8 cellular contexts compared by ENCODE assay signal in the genomic region with DNA sequence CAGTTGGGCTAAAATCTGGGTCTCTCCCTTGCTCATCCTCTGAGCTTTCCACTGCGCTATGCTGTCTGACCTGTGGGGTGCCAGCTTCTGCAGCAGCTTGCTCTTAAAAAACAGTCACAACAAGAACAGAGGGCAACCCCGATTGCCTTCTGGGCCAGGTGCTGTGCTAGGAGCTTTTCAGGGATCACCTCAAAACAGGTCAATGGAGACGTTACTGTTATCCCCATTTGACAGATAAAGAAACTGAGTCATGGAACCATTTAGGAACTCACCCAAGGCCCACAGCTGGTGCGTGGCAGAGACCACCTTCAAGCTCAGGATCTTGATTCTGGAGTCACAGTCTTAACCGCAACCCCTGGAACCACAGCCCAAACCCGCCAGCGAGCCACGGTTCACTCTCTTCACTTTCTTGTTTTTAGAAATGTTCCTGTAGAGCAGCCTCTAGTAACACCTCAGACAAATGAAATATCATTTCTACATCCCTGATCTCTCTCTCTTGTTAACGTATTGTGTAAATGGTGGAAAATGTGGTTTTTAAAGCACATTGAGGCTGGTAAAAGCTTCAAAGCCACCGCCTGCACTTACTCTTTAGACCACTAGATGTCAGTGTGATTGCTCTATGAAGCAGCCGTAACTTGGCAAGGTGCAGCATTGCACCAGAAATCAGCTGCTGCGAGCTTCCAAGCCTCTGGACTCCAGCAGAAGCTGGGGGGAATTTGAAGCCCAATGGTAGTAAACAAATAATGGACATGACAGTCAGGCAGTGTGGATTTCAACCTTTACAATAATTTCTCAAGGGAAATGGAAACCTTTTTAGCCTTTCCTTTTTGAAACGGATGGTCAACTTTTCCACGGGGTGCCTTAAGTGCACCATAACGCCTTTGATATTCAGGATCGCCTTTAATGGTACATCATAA. TPM values are rescaled to one million over a fixed set of nuclear protein-coding genes. Genes with fewer than 3 reads are reported as not detected.
DNase-seq lines count a peak whose midpoint lies in the region; ATAC-seq and TF ChIP-seq lines count a peak whose summit lies in the region.

No MANE protein-coding gene starts in this region.

- H3K27me3 ChIP-seq in left lung, result no peaks in the 10 kb centered on the region

- no peak overlapping the region for H3K4me3 ChIP-seq in choroid plexus epithelial cell (ENCODE audit: low read depth, low read length)
- peak overlapping the region in 1 of 2 donors; percentile 53 for H3K4me3 ChIP-seq in left lung

- POLR2A ChIA-PET in activated CD4-positive, alpha-beta T cell treated with anti-CD3 and anti-CD28 coated beads for 36 hours (lab: Charles Lee), result interaction anchor here (0.6 to 2.3 kb wide), 11 partner anchors 9 to 1843 kb away, joined by 3 to 18 read pairs (median 3); a partner anchor contains a TSS

- H3K27me3 Mint-ChIP-seq in activated CD4-positive, alpha-beta T cell treated with anti-CD3 and anti-CD28 coated beads for 36 hours, result no peaks in the 10 kb centered on the region

- H3K4me3 Mint-ChIP-seq in activated CD4-positive, alpha-beta T cell treated with anti-CD3 and anti-CD28 coated beads for 36 hours, result peak overlapping the region; percentile 77

- no peaks in the 10 kb centered on the region for H3K9me3 ChIP-seq in left lung

- H3K4me1 Mint-ChIP-seq in activated CD4-positive, alpha-beta T cell treated with anti-CD3 and anti-CD28 coated beads for 36 hours, result peaks cover 86% of the 10 kb centered on the region

- peak; percentile 57 for DNase-seq in AG09319 (ENCODE audit: extremely low read depth, low read depth)
- peak; percentile 11 for DNase-seq in NCI-H524 treated with DMSO at 0.1 percent for 48 hours (lab: John Stamatoyannopoulos, UW)
- peak; percentile 87 for DNase-seq in activated CD4-positive, alpha-beta T cell treated with anti-CD3 and anti-CD28 coated beads for 36 hours
- DNase-seq in choroid plexus epithelial cell (ENCODE audit: low read depth), result peak; percentile 91
- DNase-seq in left lung, result peak; percentile 64 to 65
- DNase-seq in stimulated activated CD4-positive, alpha-beta T cell treated with anti-CD3 and anti-CD28 coated beads, Interleukin-4, amount 100 ng/mL, for 24 hours, result peak; percentile 85

- peak; percentile 81 for ATAC-seq in GM18873 (IDR thresholded peaks at IDR 0.05; ENCODE audit: low FRiP score, unreplicated experiment)
- ATAC-seq in HG03175 (IDR thresholded peaks at IDR 0.05; ENCODE audit: unreplicated experiment), result peak; percentile 87
- peak; percentile 74 for ATAC-seq in activated CD4-positive, alpha-beta T cell treated with anti-CD3 and anti-CD28 coated beads for 36 hours
- ATAC-seq in left lung, result peak; percentile 93

- no peaks in the 10 kb centered on the region for H3K36me3 Mint-ChIP-seq in activated CD4-positive, alpha-beta T cell treated with anti-CD3 and anti-CD28 coated beads for 36 hours (ENCODE audit: low read depth)

- H3K27ac ChIP-seq in left lung, result peak overlapping the region in 1 of 2 donors; percentile 87

- H3K36me3 ChIP-seq in left lung, result no peaks in the 10 kb centered on the region

- no peaks in the 10 kb centered on the region for H3K9me3 Mint-ChIP-seq in activated CD4-positive, alpha-beta T cell treated with anti-CD3 and anti-CD28 coated beads for 36 hours (ENCODE audit: low read depth)

- TF ChIP-seq CTCF in AG09319 (IDR thresholded peaks at IDR 0.05; ENCODE audit: low read depth, low read length) (peak; percentile 93), choroid plexus epithelial cell (conservative IDR thresholded peaks at IDR 0.05; ENCODE audit: low read depth, low read length) (peak; percentile 96), left lung (IDR thresholded peaks at IDR 0.05) (peak; percentile 93 to 98)

- CTCF ChIA-PET in activated CD4-positive, alpha-beta T cell treated with anti-CD3 and anti-CD28 coated beads for 36 hours (lab: Charles Lee), result interaction anchor here (0.5 to 8.1 kb wide), 72 partner anchors 7 to 367 kb away, joined by 3 to 165 read pairs (median 5); no protein-coding TSS in a partner anchor

- H3K4me1 ChIP-seq in left lung, result peaks cover 0 to 70% of the 10 kb centered on the region in 2 donors

- intact Hi-C loops in activated CD4-positive, alpha-beta T cell treated with anti-CD3 and anti-CD28 coated beads for 36 hours (cut with DNase I, micrococcal nuclease), result loop anchor here (1.0 to 5.0 kb wide), 11 partner anchors 13 to 330 kb away; no protein-coding TSS in a partner anchor
- intact Hi-C loops in left lung (cut with DNase I), result loop anchor here in 1 of 2 donors (10.0 kb wide), 1 partner anchor 67 kb away; no protein-coding TSS in a partner anchor

- peak overlapping the region; percentile 97 for H3K27ac Mint-ChIP-seq in activated CD4-positive, alpha-beta T cell treated with anti-CD3 and anti-CD28 coated beads for 36 hours

RNA-seq across cellular contexts. Expression of a gene that starts 1.7 kb away (rescaled TPM):
- total RNA-seq in activated CD4-positive, alpha-beta T cell treated with anti-CD3 and anti-CD28 coated beads for 36 hours, result 100 to 1,000 TPM; 109 to 171 TPM
- 10 to 100 TPM; 24.4 to 93.7 TPM for total RNA-seq in left lung

Comparison
In these comparisons a context has a peak if more than half of its experiments do, and no peak if none do; other contexts are left out.
1. DNase-seq: peak in every context shown above with its lines; median percentile 91 in choroid plexus epithelial cell; 87 in activated CD4-positive, alpha-beta T cell treated with anti-CD3 and anti-CD28 coated beads for 36 hours; 85 in stimulated activated CD4-positive, alpha-beta T cell treated with anti-CD3 and anti-CD28 coated beads, Interleukin-4, amount 100 ng/mL, for 24 hours; 64 in left lung; 57 in AG09319; 11 in NCI-H524 treated with DMSO at 0.1 percent for 48 hours.